ENCODE assay signal across 13 cellular contexts in the genomic region with DNA sequence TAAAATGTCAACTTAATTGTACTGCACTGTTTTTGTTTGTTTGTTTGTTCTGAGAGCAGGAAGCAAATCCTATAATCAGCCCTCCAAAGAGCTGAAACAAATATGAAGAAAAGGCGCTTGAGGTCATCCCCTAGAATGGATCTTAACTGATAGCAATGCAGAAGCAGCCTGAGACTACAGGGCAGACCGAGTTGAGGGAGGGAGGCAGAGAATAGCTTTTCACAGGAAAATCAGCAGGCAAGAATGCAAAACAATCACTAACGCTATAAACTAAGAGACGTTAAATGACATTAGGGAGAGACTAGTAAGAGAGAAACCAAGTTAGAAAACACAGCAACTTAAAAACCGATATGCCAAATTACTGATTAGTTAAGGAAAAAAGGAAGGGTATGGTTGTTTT. TPM values are rescaled to one million over a fixed set of nuclear protein-coding genes. Genes with fewer than 3 reads are reported as not detected.
DNase-seq lines count a peak whose midpoint lies in the region; ATAC-seq, FAIRE-seq and TF ChIP-seq lines count a peak whose summit lies in the region.
"Had no signal": no experiment of that assay in that cellular context is flagged by ENCODE, and none has a peak within 500 bp of the region (broad histone marks: within the 10 kb centered on the region; RNA-seq: fewer than 3 reads in every experiment).

No MANE protein-coding gene starts in this region.

- TF ChIP-seq POLR2A in endothelial cell of umbilical vein (IDR thresholded peaks at IDR 0.05; ENCODE audit: low read depth, low read length): no peak

- peaks cover 28% of the 10 kb centered on the region for H3K4me1 Mint-ChIP-seq in activated naive CD8-positive, alpha-beta T cell treated with anti-CD3 and anti-CD28 coated beads, Interleukin-2, amount 50 U/mL, for 24 hours

- no TSS peak for BruUV-seq in endothelial cell of umbilical vein (replicated peaks; lab: Mats Ljungman, UMichigan)

- ATAC-seq in HG02642 (IDR thresholded peaks at IDR 0.05; ENCODE audit: poor library complexity, unreplicated experiment) (no peak), HG02798 (IDR thresholded peaks at IDR 0.05; ENCODE audit: poor library complexity, unreplicated experiment) (no peak)
- no peak for ATAC-seq in activated naive CD8-positive, alpha-beta T cell treated with anti-CD3 and anti-CD28 coated beads, Interleukin-2, amount 50 U/mL, for 24 hours

- H3K27me3 ChIP-seq in endothelial cell of umbilical vein (ENCODE audit: control insufficient read depth in 2 of 2, insufficient read depth in 2 of 2, low read length in 2 of 2) (no peaks in the 10 kb centered on the region), osteoblast (ENCODE audit: insufficient read depth, low read length) (no peaks in the 10 kb centered on the region), SJCRH30 (no peaks in the 10 kb centered on the region)
- H3K27me3 ChIP-seq: stomach had no signal

- peaks cover 82% of the 10 kb centered on the region for H3K4me1 ChIP-seq in endothelial cell of umbilical vein (ENCODE audit: control insufficient read depth, extremely low read depth, insufficient read depth, low read length)
- peaks cover 65% of the 10 kb centered on the region for H3K4me1 ChIP-seq in osteoblast (ENCODE audit: insufficient read depth, low read length)
- no peaks in the 10 kb centered on the region for H3K4me1 ChIP-seq in SJCRH30

- TF ChIP-seq CTCF in endothelial cell of umbilical vein (IDR thresholded peaks at IDR 0.05; ENCODE audit: extremely low read depth in 1 of 2, insufficient read depth in 1 of 2, low read depth in 1 of 2, low read length in 2 of 2) (no peak), osteoblast (IDR thresholded peaks at IDR 0.05; ENCODE audit: extremely low read depth, low read depth, low read length) (no peak)

- H3K27ac ChIP-seq in SK-N-MC (peak overlapping the region; percentile 92), endothelial cell of umbilical vein (ENCODE audit: insufficient read depth, low read depth, low read length) (peak overlapping the region; percentile 35), osteoblast (ENCODE audit: low read depth, low read length) (peak overlapping the region; percentile 89), SJCRH30 (no peak overlapping the region)
- H3K27ac ChIP-seq: stomach had no signal

- H3K4me3 ChIP-seq in SK-N-MC (peak overlapping the region; percentile 70), endothelial cell of umbilical vein (replicated peaks in 1 of 3; ENCODE audit: insufficient read depth in 1 of 3, low read depth in 1 of 3, low read length in 3 of 3) (no peak overlapping the region), osteoblast (ENCODE audit: insufficient read depth, low read length) (no peak overlapping the region), SJCRH30 (no peak overlapping the region)
- H3K4me3 ChIP-seq: stomach had no signal

- DNase-seq in GM03348 (ENCODE audit: low spot score) (peak; percentile 19), SK-N-MC (ENCODE audit: low read depth, low spot score) (no peak), endothelial cell of umbilical vein (ENCODE audit: low read depth, low spot score) (peak; percentile 59), osteoblast (ENCODE audit: insufficient read length, low spot score, missing footprints) (no peak), SJCRH30 (no peak)
- DNase-seq in activated naive CD8-positive, alpha-beta T cell treated with anti-CD3 and anti-CD28 coated beads, Interleukin-2, amount 50 U/mL, for 24 hours: no peak
- DNase-seq: NCI-H187, NCI-H524, stomach had no signal

- H3K9me1 ChIP-seq in endothelial cell of umbilical vein (replicated peaks; ENCODE audit: control insufficient read depth, extremely low read depth, insufficient read depth, low read length): no peaks in the 10 kb centered on the region

- no peak overlapping the region for H3K4me3 Mint-ChIP-seq in activated naive CD8-positive, alpha-beta T cell treated with anti-CD3 and anti-CD28 coated beads, Interleukin-2, amount 50 U/mL, for 24 hours
- H3K4me3 Mint-ChIP-seq: T-helper 1 cell treated with Interleukin-12 subunit alpha and Interleukin-12 subunit beta and Interleukin-4 antibody, amounts not matched to agents 30 μg/mL and 1 μg/mL, for 36 hours had no signal

- H3K79me2 ChIP-seq in endothelial cell of umbilical vein (ENCODE audit: control insufficient read depth, insufficient read depth, low read length) (peaks cover 93% of the 10 kb centered on the region), osteoblast (ENCODE audit: insufficient read depth, low read length) (peaks cover 98% of the 10 kb centered on the region)

- H3K27me3 Mint-ChIP-seq in activated naive CD8-positive, alpha-beta T cell treated with anti-CD3 and anti-CD28 coated beads, Interleukin-2, amount 50 U/mL, for 24 hours: no peaks in the 10 kb centered on the region

- H3K9ac ChIP-seq in SK-N-MC (ENCODE audit: insufficient read length): peak overlapping the region; percentile 56
- peak overlapping the region; percentile 24 for H3K9ac ChIP-seq in endothelial cell of umbilical vein (replicated peaks; ENCODE audit: extremely low read depth, insufficient read depth, low read length)

- CTCF ChIA-PET in endothelial cell of umbilical vein (lab: Charles Lee): interaction anchor here (0.8 to 1.6 kb wide), 4 partner anchors 10 to 232 kb away, joined by 3 read pairs; no protein-coding TSS in a partner anchor

- H3K4me2 ChIP-seq in endothelial cell of umbilical vein (ENCODE audit: insufficient read depth, low read length) (peak overlapping the region; percentile 70), osteoblast (ENCODE audit: insufficient read depth, low read length) (peak overlapping the region; percentile 51)

- no peaks in the 10 kb centered on the region for H3K9me3 Mint-ChIP-seq in activated naive CD8-positive, alpha-beta T cell treated with anti-CD3 and anti-CD28 coated beads, Interleukin-2, amount 50 U/mL, for 24 hours
- H3K9me3 Mint-ChIP-seq: T-helper 1 cell treated with Interleukin-12 subunit alpha and Interleukin-12 subunit beta and Interleukin-4 antibody, amounts not matched to agents 30 μg/mL and 1 μg/mL, for 36 hours had no signal

- no peak overlapping the region for H2AFZ ChIP-seq in endothelial cell of umbilical vein (ENCODE audit: low read depth, low read length)
- H2AFZ ChIP-seq in osteoblast (ENCODE audit: low read length): no peak overlapping the region

- dilution Hi-C loops in endothelial cell of umbilical vein (cut with MboI; ENCODE audit: extremely low pct_ligation_motif_present, low sequenced_read_pairs): no loop called here

- H4K20me1 ChIP-seq in endothelial cell of umbilical vein (replicated peaks; ENCODE audit: control insufficient read depth, extremely low read depth, insufficient read depth, low read length) (peaks cover 1% of the 10 kb centered on the region), osteoblast (ENCODE audit: insufficient read depth, low read length) (peaks cover 68% of the 10 kb centered on the region)

- intact Hi-C loops in endothelial cell of umbilical vein (cut with micrococcal nuclease): loop anchor here (10.0 kb wide), 1 partner anchor 544 kb away; no protein-coding TSS in a partner anchor

- no peaks in the 10 kb centered on the region for H3K36me3 ChIP-seq in SK-N-MC (ENCODE audit: insufficient read depth, low read length)
- H3K36me3 ChIP-seq in endothelial cell of umbilical vein (ENCODE audit: control insufficient read depth in 2 of 2, extremely low read depth in 1 of 2, insufficient read depth in 2 of 2, low read length in 2 of 2): no peaks in the 10 kb centered on the region
- H3K36me3 ChIP-seq in osteoblast (ENCODE audit: insufficient read depth, low read length): peaks cover 5% of the 10 kb centered on the region
- no peaks in the 10 kb centered on the region for H3K36me3 ChIP-seq in SJCRH30
- H3K36me3 ChIP-seq: stomach had no signal

- no peak for FAIRE-seq in endothelial cell of umbilical vein (lab: Jason Lieb, UNC)
- FAIRE-seq: RCC 7860 had no signal

- 0 out of 2 replicates have a peak, but pooled peaks cover 6% of the 10 kb centered on the region for H3K9me3 ChIP-seq in SK-N-MC (ENCODE audit: low read depth, low read length)
- H3K9me3 ChIP-seq in endothelial cell of umbilical vein (replicated peaks; ENCODE audit: control insufficient read depth, insufficient read depth, low read length): no peaks in the 10 kb centered on the region
- H3K9me3 ChIP-seq in osteoblast (ENCODE audit: low read depth, low read length): no peaks in the 10 kb centered on the region
- no peaks in the 10 kb centered on the region for H3K9me3 ChIP-seq in SJCRH30 (replicated peaks)
- H3K9me3 ChIP-seq: stomach had no signal

- POLR2A ChIA-PET in endothelial cell of umbilical vein (lab: Charles Lee): no interaction called here

- no peaks in the 10 kb centered on the region for H3K36me3 Mint-ChIP-seq in activated naive CD8-positive, alpha-beta T cell treated with anti-CD3 and anti-CD28 coated beads, Interleukin-2, amount 50 U/mL, for 24 hours (ENCODE audit: low read depth)

- H3K27ac Mint-ChIP-seq in activated naive CD8-positive, alpha-beta T cell treated with anti-CD3 and anti-CD28 coated beads, Interleukin-2, amount 50 U/mL, for 24 hours: no peak overlapping the region
- H3K27ac Mint-ChIP-seq: T-helper 1 cell treated with Interleukin-12 subunit alpha and Interleukin-12 subunit beta and Interleukin-4 antibody, amounts not matched to agents 30 μg/mL and 1 μg/mL, for 36 hours had no signal

TF ChIP-seq in endothelial cell of umbilical vein, 7 proteins besides CTCF, POLR2A, EP300 and RAD21 (continues in another document):
- no peak for TF ChIP-seq EZH2 (IDR thresholded peaks at IDR 0.05; ENCODE audit: borderline replicate concordance, low read depth, low read length, severe bottlenecking)
- TF ChIP-seq MAX (IDR thresholded peaks at IDR 0.05; ENCODE audit: insufficient read depth, insufficient read length): no peak
- no peak for TF ChIP-seq FOS (IDR thresholded peaks at IDR 0.05; ENCODE audit: borderline replicate concordance, insufficient read depth, low read length)
- TF ChIP-seq JUN (IDR thresholded peaks at IDR 0.05; ENCODE audit: borderline replicate concordance, insufficient read depth, insufficient read length, low read depth): no peak
- TF ChIP-seq GATA2 (IDR thresholded peaks at IDR 0.05; ENCODE audit: insufficient read depth, insufficient read length, low read depth, low read length): no peak
- TF ChIP-seq POLR2AphosphoS5 (IDR thresholded peaks at IDR 0.05; ENCODE audit: insufficient read depth, low read depth, low read length): no peak

RNA-seq across cellular contexts. Expression of gene GALNT1, which starts 37.2 kb away (rescaled TPM):
- 337 and 360 TPM in 2 replicates for total RNA-seq in endothelial cell of umbilical vein
- polyA plus RNA-seq in endothelial cell of umbilical vein: 67.7 and 89.9 TPM in 2 replicates
- 139 and 144 TPM in 2 replicates for polyA plus RNA-seq in endothelial cell of umbilical vein (2011; cell fraction: cytosol; rRNA removed)
- 61.6 and 91.9 TPM in 2 replicates for polyA plus RNA-seq in endothelial cell of umbilical vein (2011; cell fraction: nucleus; rRNA removed)
- 237 and 304 TPM in 2 replicates for polyA plus RNA-seq in endothelial cell of umbilical vein (2012)
- 254 and 269 TPM in 2 replicates for polyA minus RNA-seq in endothelial cell of umbilical vein
- 19.5 TPM for polyA minus RNA-seq in endothelial cell of umbilical vein (2011; cell fraction: cytosol; rRNA and poly(A)+ RNA removed)
- 119 and 168 TPM in 2 replicates for polyA minus RNA-seq in endothelial cell of umbilical vein (2011; cell fraction: nucleus; rRNA and poly(A)+ RNA removed)
- total RNA-seq in osteoblast: 775 and 796 TPM in 2 replicates
- 36.9 and 40.1 TPM in 2 replicates for total RNA-seq in SJCRH30 (2014; rRNA removed; shearing (Covaris generic))

Comparison
In these comparisons a context has a peak if more than half of its experiments do, and no peak if none do; other contexts are left out.
1. DNase-seq: peak in GM03348 (single experiment) and endothelial cell of umbilical vein (single experiment); none in SK-N-MC (single experiment), osteoblast (single experiment), SJCRH30 (0 of 2) and activated naive CD8-positive, alpha-beta T cell treated with anti-CD3 and anti-CD28 coated beads, Interleukin-2, amount 50 U/mL, for 24 hours (single experiment).